ENCODE assay signal across 8 cellular contexts in the genomic region with DNA sequence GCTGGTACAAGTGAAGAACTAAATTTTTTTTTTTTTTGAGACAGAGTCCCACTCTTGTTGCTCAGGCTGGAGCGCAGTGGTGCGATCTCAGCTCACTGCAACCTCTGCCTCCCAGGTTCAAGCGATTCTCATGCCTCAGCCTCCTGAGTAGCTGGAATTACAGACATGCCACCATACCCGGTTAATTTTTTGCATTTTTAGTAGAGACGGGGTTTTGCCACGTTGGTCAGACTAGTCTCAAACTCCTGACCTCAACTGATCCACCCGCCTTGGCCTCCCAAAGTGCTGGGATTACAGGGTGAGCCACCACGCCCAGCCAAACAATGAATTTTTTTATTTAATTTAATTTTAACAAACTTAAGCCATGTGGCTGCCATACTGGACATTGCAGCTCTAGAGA. TPM values are rescaled to one million over a fixed set of nuclear protein-coding genes. Genes with fewer than 3 reads are reported as not detected.
DNase-seq lines count a peak whose midpoint lies in the region; ATAC-seq and TF ChIP-seq lines count a peak whose summit lies in the region.
"Not testable (repeated sequence)": the region's sequence is repeated elsewhere in the genome, so short reads cannot be mapped to it uniquely, and the experiment has no call there.

No MANE protein-coding gene starts in this region.

- peaks cover 19 to 82% (median 54%) of the 10 kb centered on the region in 11 experiments; a peak in 21 of 22 replicates for H4K20me1 ChIP-seq in BLaER1 treated with 17β-estradiol and CSF1 and Interleukin-3, amounts not matched to agents 10 nM and 100 nM
- peaks cover 23% of the 10 kb centered on the region for H4K20me1 ChIP-seq in hepatocyte (ENCODE audit: insufficient read depth, poor library complexity, severe bottlenecking)

- ATAC-seq in activated T-helper 17 cell treated with anti-CD3 and anti-CD28 coated beads, Interleukin-2, amount 50 U/mL, for 72 hours (replicated peaks); natural killer cell treated with Interleukin-12 subunit alpha and Interleukin-12 subunit beta and Interleukin-15 and Interleukin-18, amount 100 ng/mL, for 72 hours; stimulated activated effector memory CD8-positive, alpha-beta T cell treated with anti-CD3 and anti-CD28 coated beads, Interleukin-12 subunit alpha, Interleukin-12 subunit beta, amount 100 ng/mL, for 72 hours: not testable (repeated sequence)

- H3K27me3 Mint-ChIP-seq in activated T-helper 17 cell treated with anti-CD3 and anti-CD28 coated beads, Interleukin-2, amount 50 U/mL, for 72 hours; natural killer cell treated with Interleukin-12 subunit alpha and Interleukin-12 subunit beta and Interleukin-15 and Interleukin-18, amount 100 ng/mL, for 72 hours: not testable (repeated sequence)

- H3K4me3 ChIP-seq in BLaER1 treated with 17β-estradiol and CSF1 and Interleukin-3, amounts not matched to agents 10 nM and 100 nM = peak overlapping the region; percentile 77 to 96 (median 86); a peak in 19 of 20 replicates
- H3K4me3 ChIP-seq in HL-60 (replicated peaks; ENCODE audit: insufficient read depth, low read length) (peak overlapping the region; percentile 81), SJCRH30 (peak overlapping the region; percentile 76), coronary artery (peak overlapping the region; percentile 86), hepatocyte (peak overlapping the region; percentile 56)

- not testable (repeated sequence) for DNase-seq in HL-60 (ENCODE audit: low read depth in 1 of 2, low spot score in 1 of 2); SJCRH30; coronary artery (ENCODE audit: low spot score); hepatocyte (ENCODE audit: low spot score); natural killer cell treated with Interleukin-12 subunit alpha and Interleukin-12 subunit beta and Interleukin-15 and Interleukin-18, amount 100 ng/mL, for 72 hours (ENCODE audit: low spot score); stimulated activated effector memory CD8-positive, alpha-beta T cell treated with anti-CD3 and anti-CD28 coated beads, Interleukin-12 subunit alpha, Interleukin-12 subunit beta, amount 100 ng/mL, for 72 hours (ENCODE audit: low spot score in 2 of 2)

- peaks cover 72% of the 10 kb centered on the region for H3K79me2 ChIP-seq in hepatocyte

- TF ChIP-seq CTCF in HL-60 (IDR thresholded peaks at IDR 0.05; ENCODE audit: insufficient read depth, low read length); coronary artery (IDR thresholded peaks at IDR 0.05); hepatocyte (IDR thresholded peaks at IDR 0.05; ENCODE audit: poor library complexity): not testable (repeated sequence)

- not testable (repeated sequence) for H3K9me3 ChIP-seq in BLaER1 treated with 17β-estradiol and CSF1 and Interleukin-3, amounts not matched to agents 10 nM and 100 nM (replicated peaks in 1 of 11); SJCRH30 (replicated peaks); hepatocyte (ENCODE audit: low read depth)

- not testable (repeated sequence) for H2AFZ ChIP-seq in hepatocyte

- H3K9me2 ChIP-seq in hepatocyte (replicated peaks; ENCODE audit: insufficient read depth) = not testable (repeated sequence)

- H3K4me2 ChIP-seq in BLaER1 treated with 17β-estradiol and CSF1 and Interleukin-3, amounts not matched to agents 10 nM and 100 nM = peak overlapping the region; percentile 82 to 99 (median 95)
- peak overlapping the region; percentile 79 for H3K4me2 ChIP-seq in hepatocyte

- peaks cover 42 to 63% (median 52%) of the 10 kb centered on the region in 10 experiments for H3K4me1 ChIP-seq in BLaER1 treated with 17β-estradiol and CSF1 and Interleukin-3, amounts not matched to agents 10 nM and 100 nM
- not testable (repeated sequence) for H3K4me1 ChIP-seq in SJCRH30
- H3K4me1 ChIP-seq in hepatocyte (ENCODE audit: insufficient read depth) = peaks cover 20% of the 10 kb centered on the region

- not testable (repeated sequence) for H3K9me3 Mint-ChIP-seq in activated T-helper 17 cell treated with anti-CD3 and anti-CD28 coated beads, Interleukin-2, amount 50 U/mL, for 72 hours; natural killer cell treated with Interleukin-12 subunit alpha and Interleukin-12 subunit beta and Interleukin-15 and Interleukin-18, amount 100 ng/mL, for 72 hours; stimulated activated effector memory CD8-positive, alpha-beta T cell treated with anti-CD3 and anti-CD28 coated beads, Interleukin-12 subunit alpha, Interleukin-12 subunit beta, amount 100 ng/mL, for 72 hours

- H3K27ac Mint-ChIP-seq in activated T-helper 17 cell treated with anti-CD3 and anti-CD28 coated beads, Interleukin-2, amount 50 U/mL, for 72 hours = peak overlapping the region; percentile 93
- H3K27ac Mint-ChIP-seq in natural killer cell treated with Interleukin-12 subunit alpha and Interleukin-12 subunit beta and Interleukin-15 and Interleukin-18, amount 100 ng/mL, for 72 hours = peak overlapping the region in 1 of 2 donors; percentile 89
- peak overlapping the region; percentile 100 for H3K27ac Mint-ChIP-seq in stimulated activated effector memory CD8-positive, alpha-beta T cell treated with anti-CD3 and anti-CD28 coated beads, Interleukin-12 subunit alpha, Interleukin-12 subunit beta, amount 100 ng/mL, for 72 hours

- 84% methylated on average over 8 of the region's 8 CpGs for WGBS in hepatocyte (ENCODE audit: low lambda C conversion rate, missing lambda C conversion rate)

- H3K27ac ChIP-seq in BLaER1 treated with 17β-estradiol and CSF1 and Interleukin-3, amounts not matched to agents 10 nM and 100 nM = peak overlapping the region in 3 of 11 experiments; percentile 85 to 93 (median 93); a peak in 5 of 22 replicates
- H3K27ac ChIP-seq in HL-60 (replicated peaks); SJCRH30; coronary artery; hepatocyte: not testable (repeated sequence)

- H3K36me3 ChIP-seq in BLaER1 treated with 17β-estradiol and CSF1 and Interleukin-3, amounts not matched to agents 10 nM and 100 nM = peaks cover 50 to 76% (median 67%) of the 10 kb centered on the region in 11 experiments
- peaks cover 37% of the 10 kb centered on the region for H3K36me3 ChIP-seq in SJCRH30
- not testable (repeated sequence) for H3K36me3 ChIP-seq in hepatocyte (replicated peaks; ENCODE audit: insufficient read depth, low read depth)

- H3K4me1 Mint-ChIP-seq in activated T-helper 17 cell treated with anti-CD3 and anti-CD28 coated beads, Interleukin-2, amount 50 U/mL, for 72 hours = peaks cover 15% of the 10 kb centered on the region
- peaks cover 24 to 25% of the 10 kb centered on the region in 2 donors for H3K4me1 Mint-ChIP-seq in natural killer cell treated with Interleukin-12 subunit alpha and Interleukin-12 subunit beta and Interleukin-15 and Interleukin-18, amount 100 ng/mL, for 72 hours (ENCODE audit: low read depth in 2 of 2)
- peaks cover 39% of the 10 kb centered on the region for H3K4me1 Mint-ChIP-seq in stimulated activated effector memory CD8-positive, alpha-beta T cell treated with anti-CD3 and anti-CD28 coated beads, Interleukin-12 subunit alpha, Interleukin-12 subunit beta, amount 100 ng/mL, for 72 hours

- peak overlapping the region; percentile 85 to 98 (median 94); a peak in 19 of 22 replicates for H3K9ac ChIP-seq in BLaER1 treated with 17β-estradiol and CSF1 and Interleukin-3, amounts not matched to agents 10 nM and 100 nM

- peaks cover 84% of the 10 kb centered on the region for H3K36me3 Mint-ChIP-seq in activated T-helper 17 cell treated with anti-CD3 and anti-CD28 coated beads, Interleukin-2, amount 50 U/mL, for 72 hours (ENCODE audit: low read depth)
- not testable (repeated sequence) for H3K36me3 Mint-ChIP-seq in natural killer cell treated with Interleukin-12 subunit alpha and Interleukin-12 subunit beta and Interleukin-15 and Interleukin-18, amount 100 ng/mL, for 72 hours
- H3K36me3 Mint-ChIP-seq in stimulated activated effector memory CD8-positive, alpha-beta T cell treated with anti-CD3 and anti-CD28 coated beads, Interleukin-12 subunit alpha, Interleukin-12 subunit beta, amount 100 ng/mL, for 72 hours = peaks cover 88% of the 10 kb centered on the region

- H3K4me3 Mint-ChIP-seq in activated T-helper 17 cell treated with anti-CD3 and anti-CD28 coated beads, Interleukin-2, amount 50 U/mL, for 72 hours = peak overlapping the region; percentile 89
- H3K4me3 Mint-ChIP-seq in natural killer cell treated with Interleukin-12 subunit alpha and Interleukin-12 subunit beta and Interleukin-15 and Interleukin-18, amount 100 ng/mL, for 72 hours = peak overlapping the region; percentile 91
- peak overlapping the region; percentile 92 for H3K4me3 Mint-ChIP-seq in stimulated activated effector memory CD8-positive, alpha-beta T cell treated with anti-CD3 and anti-CD28 coated beads, Interleukin-12 subunit alpha, Interleukin-12 subunit beta, amount 100 ng/mL, for 72 hours

- not testable (repeated sequence) for H3K27me3 ChIP-seq in BLaER1 treated with 17β-estradiol and CSF1 and Interleukin-3, amounts not matched to agents 10 nM and 100 nM; HL-60 (ENCODE audit: insufficient read depth, poor library complexity, severe bottlenecking); SJCRH30; hepatocyte

RNA-seq across cellular contexts. Expression of a gene that starts 1.2 kb away (rescaled TPM):
- 49.7 and 61.9 TPM in 2 replicates for total RNA-seq in SJCRH30 (2014; rRNA removed; shearing (Covaris generic))
- total RNA-seq in activated T-helper 17 cell treated with anti-CD3 and anti-CD28 coated beads, Interleukin-2, amount 50 U/mL, for 72 hours = 100 to 1,000 TPM in 1 of 2 donors, 10 to 100 TPM in 1; 94.4 to 177 TPM
- 37.4 and 197 TPM in 2 replicates for total RNA-seq in hepatocyte
- polyA plus RNA-seq in hepatocyte = 27.6 and 28.2 TPM in 2 replicates
- 100 to 1,000 TPM; 126 to 311 TPM for total RNA-seq in natural killer cell treated with Interleukin-12 subunit alpha and Interleukin-12 subunit beta and Interleukin-15 and Interleukin-18, amount 100 ng/mL, for 72 hours

RNA-seq across cellular contexts. Expression of a gene that starts 7.6 kb away (rescaled TPM):
- 2,854 and 3,078 TPM in 2 replicates for total RNA-seq in SJCRH30 (2014; rRNA removed; shearing (Covaris generic))
- 1,000 to 10,000 TPM; 3,687 to 4,380 TPM for total RNA-seq in activated T-helper 17 cell treated with anti-CD3 and anti-CD28 coated beads, Interleukin-2, amount 50 U/mL, for 72 hours
- 3,730 and 3,982 TPM in 2 replicates for total RNA-seq in hepatocyte
- 775 and 798 TPM in 2 replicates for polyA plus RNA-seq in hepatocyte
- total RNA-seq in natural killer cell treated with Interleukin-12 subunit alpha and Interleukin-12 subunit beta and Interleukin-15 and Interleukin-18, amount 100 ng/mL, for 72 hours = 1,000 to 10,000 TPM; 1,757 to 2,186 TPM
